ENCODE assay signal across 1 cellular context in genomic region chr22:23793326-23793725, GRCh38.
TF ChIP-seq lines count a peak whose summit lies in the region.

No MANE protein-coding gene starts in this region.

TF ChIP-seq in K562, 482 proteins besides CTCF, POLR2A, EP300 and RAD21:
- TF ChIP-seq ZBTB33 (CRISPR knock-in tag; IDR thresholded peaks at IDR 0.05): peak; percentile 89; the same call in 1 of the 2 replicates
- no peak for TF ChIP-seq MAZ (CRISPR knock-in tag; conservative IDR thresholded peaks at IDR 0.05 in 1 of 2, IDR thresholded peaks at IDR 0.05 in 1 of 2)
TF ChIP-seq in K562: peak in this region for 1.
